In the genomic region with DNA sequence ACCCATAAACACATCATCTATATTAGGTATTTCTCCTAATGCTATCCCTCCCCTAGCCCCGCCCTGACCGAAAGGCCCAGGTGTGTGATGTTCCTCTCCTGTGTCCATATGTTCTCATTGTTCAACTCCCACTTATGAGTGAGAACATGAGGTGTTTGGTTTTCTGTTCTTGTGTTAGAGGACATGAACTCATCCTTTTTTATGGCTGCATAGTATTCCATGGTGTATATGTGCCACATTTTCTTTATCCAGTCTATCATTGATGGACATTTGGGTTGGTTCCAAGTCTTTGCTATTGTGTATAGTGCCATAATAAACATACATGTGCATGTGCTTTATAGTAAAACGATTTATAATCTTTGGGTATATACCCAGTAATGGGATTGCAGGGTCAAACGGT, we compare ENCODE assay signal across 1 cellular context.
TF ChIP-seq lines count a peak whose summit lies in the region.

No MANE protein-coding gene starts in this region.

TF ChIP-seq in HEK293, 187 proteins besides CTCF, POLR2A, EP300 and RAD21 (continued from another document):
- TF ChIP-seq, protein P1, sequence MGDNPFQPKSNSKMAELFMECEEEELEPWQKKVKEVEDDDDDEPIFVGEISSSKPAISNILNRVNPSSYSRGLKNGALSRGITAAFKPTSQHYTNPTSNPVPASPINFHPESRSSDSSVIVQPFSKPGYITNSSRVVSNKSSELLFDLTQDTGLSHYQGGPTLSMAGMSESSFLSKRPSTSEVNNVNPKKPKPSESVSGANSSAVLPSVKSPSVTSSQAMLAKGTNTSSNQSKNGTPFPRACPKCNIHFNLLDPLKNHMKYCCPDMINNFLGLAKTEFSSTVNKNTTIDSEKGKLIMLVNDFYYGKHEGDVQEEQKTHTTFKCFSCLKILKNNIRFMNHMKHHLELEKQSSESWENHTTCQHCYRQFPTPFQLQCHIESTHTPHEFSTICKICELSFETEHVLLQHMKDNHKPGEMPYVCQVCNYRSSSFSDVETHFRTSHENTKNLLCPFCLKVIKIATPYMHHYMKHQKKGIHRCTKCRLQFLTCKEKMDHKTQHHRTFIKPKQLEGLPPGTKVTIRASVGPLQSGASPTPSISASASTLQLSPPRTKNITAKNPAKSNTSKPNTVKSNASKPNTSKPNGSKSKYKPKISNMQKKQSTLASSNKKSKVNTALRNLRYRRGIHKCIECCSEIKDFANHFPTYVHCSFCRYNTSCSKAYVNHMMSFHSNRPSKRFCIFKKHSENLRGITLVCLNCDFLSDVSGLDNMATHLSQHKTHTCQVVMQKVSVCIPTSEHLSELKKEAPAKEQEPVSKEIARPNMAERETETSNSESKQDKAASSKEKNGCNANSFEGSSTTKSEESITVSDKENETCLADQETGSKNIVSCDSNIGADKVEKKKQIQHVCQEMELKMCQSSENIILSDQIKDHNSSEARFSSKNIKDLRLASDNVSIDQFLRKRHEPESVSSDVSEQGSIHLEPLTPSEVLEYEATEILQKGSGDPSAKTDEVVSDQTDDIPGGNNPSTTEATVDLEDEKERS (tag by site-specific recombination; IDR thresholded peaks at IDR 0.05) = peak; percentile 70; the same call in 1 of the 2 replicates
- TF ChIP-seq, protein P2, sequence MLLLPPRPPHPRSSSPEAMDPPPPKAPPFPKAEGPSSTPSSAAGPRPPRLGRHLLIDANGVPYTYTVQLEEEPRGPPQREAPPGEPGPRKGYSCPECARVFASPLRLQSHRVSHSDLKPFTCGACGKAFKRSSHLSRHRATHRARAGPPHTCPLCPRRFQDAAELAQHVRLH (tag by site-specific recombination; IDR thresholded peaks at IDR 0.05) = peak; percentile 74; the same call in 1 of the 2 replicates
TF ChIP-seq in HEK293: peak in this region for 3; not testable (repeated sequence) for 184.
